ENCODE assay signal across 1 cellular context in the genomic region with DNA sequence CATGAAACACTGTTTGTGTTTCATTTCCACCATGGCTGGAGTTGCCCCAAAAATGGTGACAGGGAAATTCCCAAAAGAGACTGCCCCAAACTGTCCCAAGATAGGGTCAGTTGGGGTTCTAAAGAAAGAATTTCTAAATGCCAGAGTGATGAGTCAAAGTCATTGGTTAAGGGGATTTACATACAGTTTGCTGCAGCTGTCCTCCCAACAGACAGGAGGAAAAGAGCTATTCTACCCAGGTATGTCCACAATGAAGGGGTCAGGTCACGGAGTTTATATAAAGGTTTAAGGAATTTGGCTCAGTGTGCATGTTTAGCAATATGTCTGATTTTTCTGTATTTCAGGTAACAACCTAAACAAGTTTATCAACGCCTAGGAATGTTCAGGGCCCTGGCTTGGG.
TF ChIP-seq lines count a peak whose summit lies in the region.

No MANE protein-coding gene starts in this region.

TF ChIP-seq in IMR-90, 13 proteins besides CTCF, POLR2A, EP300 and RAD21 (continued from another document):
- TF ChIP-seq, protein P1, sequence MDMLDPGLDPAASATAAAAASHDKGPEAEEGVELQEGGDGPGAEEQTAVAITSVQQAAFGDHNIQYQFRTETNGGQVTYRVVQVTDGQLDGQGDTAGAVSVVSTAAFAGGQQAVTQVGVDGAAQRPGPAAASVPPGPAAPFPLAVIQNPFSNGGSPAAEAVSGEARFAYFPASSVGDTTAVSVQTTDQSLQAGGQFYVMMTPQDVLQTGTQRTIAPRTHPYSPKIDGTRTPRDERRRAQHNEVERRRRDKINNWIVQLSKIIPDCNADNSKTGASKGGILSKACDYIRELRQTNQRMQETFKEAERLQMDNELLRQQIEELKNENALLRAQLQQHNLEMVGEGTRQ (IDR thresholded peaks at IDR 0.05; ENCODE audit: low read depth, low read length), result no peak
- TF ChIP-seq, protein P2, sequence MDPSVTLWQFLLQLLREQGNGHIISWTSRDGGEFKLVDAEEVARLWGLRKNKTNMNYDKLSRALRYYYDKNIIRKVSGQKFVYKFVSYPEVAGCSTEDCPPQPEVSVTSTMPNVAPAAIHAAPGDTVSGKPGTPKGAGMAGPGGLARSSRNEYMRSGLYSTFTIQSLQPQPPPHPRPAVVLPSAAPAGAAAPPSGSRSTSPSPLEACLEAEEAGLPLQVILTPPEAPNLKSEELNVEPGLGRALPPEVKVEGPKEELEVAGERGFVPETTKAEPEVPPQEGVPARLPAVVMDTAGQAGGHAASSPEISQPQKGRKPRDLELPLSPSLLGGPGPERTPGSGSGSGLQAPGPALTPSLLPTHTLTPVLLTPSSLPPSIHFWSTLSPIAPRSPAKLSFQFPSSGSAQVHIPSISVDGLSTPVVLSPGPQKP (IDR thresholded peaks at IDR 0.05; ENCODE audit: borderline replicate concordance, low read depth, low read length), result no peak
- no peak for TF ChIP-seq NFE2L2 (IDR thresholded peaks at IDR 0.05; ENCODE audit: low read depth, low read length)
- TF ChIP-seq CHD1 (IDR thresholded peaks at IDR 0.05; ENCODE audit: low read depth, low read length), result no peak
- no peak for TF ChIP-seq CEBPB (IDR thresholded peaks at IDR 0.05; ENCODE audit: low read depth, low read length)
- TF ChIP-seq SMC3 (IDR thresholded peaks at IDR 0.05; ENCODE audit: low read depth, low read length), result no peak
- TF ChIP-seq MAFK (IDR thresholded peaks at IDR 0.05; ENCODE audit: low read depth, low read length), result no peak
